In genomic region chr12:90013409-90013808, GRCh38 we compare ENCODE assay signal across 11 cellular contexts.
DNase-seq lines count a peak whose midpoint lies in the region; ATAC-seq and TF ChIP-seq lines count a peak whose summit lies in the region.
"Had no signal": no experiment of that assay in that cellular context is flagged by ENCODE, and none has a peak within 500 bp of the region (broad histone marks: within the 10 kb centered on the region; RNA-seq: fewer than 3 reads in every experiment).

No MANE protein-coding gene starts in this region.

- no peak overlapping the region for H3K4me3 ChIP-seq in AG09309 (ENCODE audit: control insufficient read depth, low read depth, low read length)
- H3K4me3 ChIP-seq: tibial artery had no signal

- H3K27ac Mint-ChIP-seq in effector memory CD8-positive, alpha-beta T cell, result no peak overlapping the region

- H3K4me3 Mint-ChIP-seq in effector memory CD8-positive, alpha-beta T cell, result no peak overlapping the region

- peaks cover 4 to 6% of the 10 kb centered on the region in 2 donors for H3K4me1 Mint-ChIP-seq in effector memory CD8-positive, alpha-beta T cell (ENCODE audit: low read depth in 2 of 2)

- H3K27me3 Mint-ChIP-seq in effector memory CD8-positive, alpha-beta T cell, result no peaks in the 10 kb centered on the region

- H3K9me3 Mint-ChIP-seq in effector memory CD8-positive, alpha-beta T cell, result no peaks in the 10 kb centered on the region

- ATAC-seq in GM18909 (IDR thresholded peaks at IDR 0.05; ENCODE audit: poor library complexity, unreplicated experiment) (peak; percentile 81), GM21390 (IDR thresholded peaks at IDR 0.05; ENCODE audit: unreplicated experiment) (no peak)
- ATAC-seq in effector memory CD8-positive, alpha-beta T cell (replicated peaks), result peak; percentile 72

- DNase-seq in AG09309 (ENCODE audit: low read depth), result no peak
- DNase-seq in HT-29 (ENCODE audit: low spot score), result peak; percentile 26
- peak in 2 of 3 experiments; percentile 3 to 7 for DNase-seq in effector memory CD8-positive, alpha-beta T cell
- no peak for DNase-seq in activated CD4-positive, CD25-positive, alpha-beta regulatory T cell (lab: John Stamatoyannopoulos, UW)
- no peak for DNase-seq in UCSD-AML1 (lab: John Stamatoyannopoulos, UW; ENCODE audit: unreplicated experiment)
- DNase-seq in activated CD4-positive, CD25-positive, alpha-beta regulatory T cell treated with anti-CD3 and anti-CD28 coated beads, Interleukin-2, amount 50 U/mL, for 72 hours, result no peak
- DNase-seq: DMS79 treated with DMSO at 0.1 percent for 48 hours, nucleus accumbens, tibial artery had no signal

- TF ChIP-seq CTCF in AG09309 (IDR thresholded peaks at IDR 0.05; ENCODE audit: control insufficient read depth, insufficient read depth, low read depth, low read length, missing control alignments), result peak; percentile 40

- H3K36me3 Mint-ChIP-seq in effector memory CD8-positive, alpha-beta T cell (ENCODE audit: insufficient read depth), result no peaks in the 10 kb centered on the region

Comparison
In these comparisons a context has a peak if more than half of its experiments do, and no peak if none do; other contexts are left out.
1. DNase-seq: peak in HT-29 (single experiment) and effector memory CD8-positive, alpha-beta T cell (2 of 3); none in AG09309 (single experiment), activated CD4-positive, CD25-positive, alpha-beta regulatory T cell (0 of 4), UCSD-AML1 (single experiment) and activated CD4-positive, CD25-positive, alpha-beta regulatory T cell treated with anti-CD3 and anti-CD28 coated beads, Interleukin-2, amount 50 U/mL, for 72 hours (single experiment).